Comparison of ENCODE assay signal across 11 cellular contexts in the genomic region with DNA sequence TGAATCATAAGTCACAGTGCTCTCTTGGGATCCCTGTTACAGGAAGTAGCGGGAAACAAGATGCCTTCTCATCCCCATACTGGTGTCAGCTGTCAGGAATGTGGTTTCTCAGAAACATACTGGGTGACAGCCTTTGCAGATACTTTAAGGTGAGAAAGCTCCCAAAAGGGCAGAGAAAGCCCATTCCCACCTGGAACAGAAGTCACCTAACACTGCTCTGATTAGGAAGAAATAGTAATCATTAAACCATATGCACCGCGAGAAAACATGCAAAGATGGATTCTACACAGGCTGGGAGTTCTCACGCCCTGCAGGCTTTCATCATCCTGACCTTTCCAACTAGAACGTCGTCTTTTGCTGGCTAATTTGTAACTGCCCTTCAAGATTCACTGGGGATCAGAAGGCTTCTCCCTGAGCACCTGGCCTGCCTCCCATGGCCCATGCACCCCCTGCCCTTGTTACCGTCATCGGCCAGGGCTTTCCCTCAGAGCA. TPM values are rescaled to one million over a fixed set of nuclear protein-coding genes. Genes with fewer than 3 reads are reported as not detected.
DNase-seq lines count a peak whose midpoint lies in the region; ATAC-seq and TF ChIP-seq lines count a peak whose summit lies in the region.
"Had no signal": no experiment of that assay in that cellular context is flagged by ENCODE, and none has a peak within 500 bp of the region (broad histone marks: within the 10 kb centered on the region; RNA-seq: fewer than 3 reads in every experiment).

No MANE protein-coding gene starts in this region.

- DNase-seq in H7 (peak; percentile 18), brain microvascular endothelial cell (peak; percentile 79), islet precursor cell (peak; percentile 74), upper lobe of left lung (peak in 1 of 2 donors; percentile 54), endothelial cell (ENCODE audit: low spot score) (no peak), MV-4-11 (lab: John Stamatoyannopoulos, UW) (no peak), lower leg skin (ENCODE audit: low spot score in 2 of 2) (no peak)
- DNase-seq: H9, MM.1S, substantia nigra had no signal

- peaks cover 6 to 42% (median 15%) of the 10 kb centered on the region in 4 donors for H3K4me1 ChIP-seq in upper lobe of left lung

- H3K27ac ChIP-seq in brain microvascular endothelial cell, result peak overlapping the region; percentile 56
- peak overlapping the region; percentile 63 to 78 (median 71) for H3K27ac ChIP-seq in upper lobe of left lung
- H3K27ac ChIP-seq: parathyroid adenoma had no signal

- no peaks in the 10 kb centered on the region for H3K9me3 ChIP-seq in upper lobe of left lung

- H3K4me1 Mint-ChIP-seq in endothelial cell (ENCODE audit: unreplicated experiment), result no peaks in the 10 kb centered on the region

- H3K27ac Mint-ChIP-seq in endothelial cell (ENCODE audit: unreplicated experiment), result no peak overlapping the region

- no peaks in the 10 kb centered on the region for H3K27me3 Mint-ChIP-seq in endothelial cell (ENCODE audit: unreplicated experiment)

- TF ChIP-seq CTCF in brain microvascular endothelial cell (IDR thresholded peaks at IDR 0.05; ENCODE audit: low read depth, low read length, missing control alignments) (no peak), upper lobe of left lung (IDR thresholded peaks at IDR 0.05) (no peak), endothelial cell (IDR thresholded peaks at IDR 0.05; ENCODE audit: unreplicated experiment) (no peak), lower leg skin (IDR thresholded peaks at IDR 0.05) (no peak)

- no peak overlapping the region for H3K4me3 Mint-ChIP-seq in endothelial cell (ENCODE audit: unreplicated experiment)
- H3K4me3 Mint-ChIP-seq: H9 had no signal

- TF ChIP-seq POLR2A in upper lobe of left lung (IDR thresholded peaks at IDR 0.05) (no peak), lower leg skin (IDR thresholded peaks at IDR 0.05) (no peak)

- intact Hi-C loops in lower leg skin (cut with DNase I; ENCODE audit: low total_unique reads), result no loop called here

- in situ Hi-C loops in brain microvascular endothelial cell (cut with HindIII; ENCODE audit: low pct_ligation_motif_present, low sequenced_read_pairs), result no loop called here

- ATAC-seq in upper lobe of left lung (ENCODE audit: low FRiP score in 2 of 2), result no peak

- H3K4me3 ChIP-seq in H7 (ENCODE audit: insufficient read depth, low read depth, low read length), result no peak overlapping the region
- no peak overlapping the region for H3K4me3 ChIP-seq in brain microvascular endothelial cell (ENCODE audit: low read depth, low read length)
- H3K4me3 ChIP-seq in upper lobe of left lung, result no peak overlapping the region
- no peak overlapping the region for H3K4me3 ChIP-seq in lower leg skin (ENCODE audit: low read depth, poor library complexity, severe bottlenecking)

- WGBS in upper lobe of left lung, 2 donors, result 63 to 68% methylated on average over 8 of the region's 8 CpGs
- 78 to 80% methylated on average over 8 of the region's 8 CpGs for WGBS in lower leg skin, 2 donors

- TF ChIP-seq EP300 in upper lobe of left lung (IDR thresholded peaks at IDR 0.05), result peak in 1 of 4 donors; percentile 1

- H3K36me3 Mint-ChIP-seq in endothelial cell (ENCODE audit: low read depth, unreplicated experiment), result no peaks in the 10 kb centered on the region

- H3K9me3 Mint-ChIP-seq in endothelial cell (ENCODE audit: unreplicated experiment), result no peaks in the 10 kb centered on the region
- H3K9me3 Mint-ChIP-seq: H9 had no signal

- H3K36me3 ChIP-seq in H7 (replicated peaks; ENCODE audit: control insufficient read depth, insufficient read depth, low read length) (no peaks in the 10 kb centered on the region), brain microvascular endothelial cell (replicated peaks) (no peaks in the 10 kb centered on the region), upper lobe of left lung (no peaks in the 10 kb centered on the region)

- H3K27me3 ChIP-seq in H7 (ENCODE audit: control insufficient read depth, insufficient read depth, low read length) (no peaks in the 10 kb centered on the region), brain microvascular endothelial cell (replicated peaks) (no peaks in the 10 kb centered on the region), upper lobe of left lung (no peaks in the 10 kb centered on the region)

RNA-seq across cellular contexts. Expression of a gene that starts 46.2 kb away (rescaled TPM):
- total RNA-seq in H7 (2014; rRNA removed; shearing (Covaris generic)), result 0.83 and 1.5 TPM in 2 replicates
- total RNA-seq in upper lobe of left lung (10 to 100 TPM in 5 of 6 donors, 1 to 10 TPM in 1; 6.3 to 24.2 (median 17.8) TPM), endothelial cell (ENCODE audit: unreplicated experiment) (2.7 TPM), lower leg skin (10 to 100 TPM in 1 of 4 donors, 1 to 10 TPM in 3; 5.4 to 10.5 (median 6.1) TPM)

Comparison
In these comparisons a context has a peak if more than half of its experiments do, and no peak if none do; other contexts are left out.
1. DNase-seq: peak in H7 (single experiment), brain microvascular endothelial cell (single experiment) and islet precursor cell (single experiment); none in endothelial cell (single experiment), MV-4-11 (single experiment) and lower leg skin (0 of 2).